27 cellular contexts compared by ENCODE assay signal in genomic region chr17:14161419-14161818, GRCh38.
"Had no signal": no experiment of that assay in that cellular context is flagged by ENCODE, and none has a peak within 500 bp of the region (broad histone marks: within the 10 kb centered on the region; RNA-seq: fewer than 3 reads in every experiment).

No MANE protein-coding gene starts in this region.

- H3K27me3 ChIP-seq: ascending aorta, body of pancreas had no signal

- H3K4me3 ChIP-seq: ascending aorta, body of pancreas, coronary artery had no signal

- H3K9me3 ChIP-seq: ascending aorta, body of pancreas had no signal

- H3K36me3 ChIP-seq: ascending aorta had no signal

- H3K4me1 ChIP-seq: ascending aorta, body of pancreas had no signal

- H3K27ac ChIP-seq: ascending aorta, body of pancreas, coronary artery, KMS-11 had no signal

- H3K9me3 Mint-ChIP-seq: activated CD8-positive, alpha-beta T cell treated with anti-CD3 and anti-CD28 coated beads for 36 hours; activated naive CD4-positive, alpha-beta T cell treated with anti-CD3 and anti-CD28 coated beads, Interleukin-2, amount 50 U/mL, for 72 hours; activated naive CD8-positive, alpha-beta T cell treated with anti-CD3 and anti-CD28 coated beads, Interleukin-2, amount 50 U/mL, for 24 hours; activated T-helper 1 cell treated with anti-CD3 and anti-CD28 coated beads, Interleukin-12 subunit alpha, Interleukin-12 subunit beta, Interleukin-2, Interleukin-4 antibody, amounts not matched to agents 30 ng/mL and 10 ng/mL and 1 ng/mL, durations not matched to agents 14 hours and 24 hours and 36 hours had no signal

- H3K4me3 Mint-ChIP-seq: activated CD8-positive, alpha-beta T cell treated with anti-CD3 and anti-CD28 coated beads for 36 hours; activated naive CD8-positive, alpha-beta T cell treated with anti-CD3 and anti-CD28 coated beads, Interleukin-2, amount 50 U/mL, for 24 hours; activated T-helper 1 cell treated with anti-CD3 and anti-CD28 coated beads, Interleukin-12 subunit alpha, Interleukin-12 subunit beta, Interleukin-2, Interleukin-4 antibody, amounts not matched to agents 30 ng/mL and 10 ng/mL and 1 ng/mL, durations not matched to agents 14 hours and 24 hours and 36 hours; T-helper 17 cell had no signal

- H3K27ac Mint-ChIP-seq: activated CD8-positive, alpha-beta T cell treated with anti-CD3 and anti-CD28 coated beads for 36 hours; activated naive CD4-positive, alpha-beta T cell treated with anti-CD3 and anti-CD28 coated beads, Interleukin-2, amount 50 U/mL, for 72 hours; activated naive CD8-positive, alpha-beta T cell treated with anti-CD3 and anti-CD28 coated beads, Interleukin-2, amount 50 U/mL, for 24 hours; activated T-helper 1 cell treated with anti-CD3 and anti-CD28 coated beads, Interleukin-12 subunit alpha, Interleukin-12 subunit beta, Interleukin-2, Interleukin-4 antibody, amounts not matched to agents 30 ng/mL and 10 ng/mL and 1 ng/mL, durations not matched to agents 14 hours and 24 hours and 36 hours; T-helper 17 cell had no signal

- DNase-seq: activated CD4-positive, alpha-beta T cell treated with anti-CD3 and anti-CD28 coated beads, Interleukin-2, amount 50 U/mL, for 1 hour; activated CD4-positive, CD25-positive, alpha-beta regulatory T cell; activated CD8-positive, alpha-beta memory T cell treated with anti-CD3 and anti-CD28 coated beads, Interleukin-2, amount 50 U/mL, for 4 hours; activated CD8-positive, alpha-beta T cell treated with anti-CD3 and anti-CD28 coated beads for 36 hours; activated effector memory CD4-positive, alpha-beta T cell treated with anti-CD3 and anti-CD28 coated beads, Interleukin-2, amount 50 U/mL, for 16 hours; activated naive CD4-positive, alpha-beta T cell treated with Interleukin-2 at 50 U/mL for 16 hours; activated naive CD8-positive, alpha-beta T cell treated with anti-CD3 and anti-CD28 coated beads, Interleukin-2, amount 50 U/mL, for 24 hours; amniotic stem cell; body of pancreas; central memory CD4-positive, alpha-beta T cell; NCI-H1092; NCI-H1417; NCI-H1694; NCI-H2029; NCI-H2107; NCI-H345; NCI-H510A treated with DMSO at 0.1 percent for 48 hours; NCI-H69; NK-92 treated with Interleukin-12 subunit alpha and Interleukin-12 subunit beta, amount 100 ng/mL, for 24 hours; PC-3; SHP77 treated with DMSO at 0.1 percent for 48 hours; T-helper 17 cell had no signal

- ATAC-seq: activated CD8-positive, alpha-beta T cell treated with anti-CD3 and anti-CD28 coated beads for 36 hours; activated naive CD4-positive, alpha-beta T cell treated with anti-CD3 and anti-CD28 coated beads, Interleukin-2, amount 50 U/mL, for 72 hours; activated naive CD8-positive, alpha-beta T cell treated with anti-CD3 and anti-CD28 coated beads, Interleukin-2, amount 50 U/mL, for 24 hours; body of pancreas; PC-3; T-helper 17 cell had no signal

- H3K27me3 Mint-ChIP-seq: activated CD8-positive, alpha-beta T cell treated with anti-CD3 and anti-CD28 coated beads for 36 hours; activated naive CD8-positive, alpha-beta T cell treated with anti-CD3 and anti-CD28 coated beads, Interleukin-2, amount 50 U/mL, for 24 hours; T-helper 17 cell had no signal
